ENCODE assay signal across 14 cellular contexts in genomic region chr5:3121813-3122212, GRCh38.
"Had no signal": no experiment of that assay in that cellular context is flagged by ENCODE, and none has a peak within 500 bp of the region (broad histone marks: within the 10 kb centered on the region; RNA-seq: fewer than 3 reads in every experiment).

No MANE protein-coding gene starts in this region.

- H3K4me3 ChIP-seq: sigmoid colon, uterus had no signal

- H3K4me3 Mint-ChIP-seq: activated CD4-positive, alpha-beta T cell treated with anti-CD3 and anti-CD28 coated beads, Interleukin-2, amount 10 ng/mL, durations not matched to agents 24 days and 14 days; activated T-helper 1 cell treated with anti-CD3 and anti-CD28 coated beads, Interleukin-12 subunit alpha, Interleukin-12 subunit beta, Interleukin-2, Interleukin-4 antibody, amounts not matched to agents 30 ng/mL and 10 ng/mL and 1 ng/mL, durations not matched to agents 14 hours and 24 hours and 36 hours; mesothelial cell of epicardium had no signal

- H3K4me1 ChIP-seq: foreskin keratinocyte, sigmoid colon, uterus had no signal

- ATAC-seq: foreskin keratinocyte; stimulated activated naive CD8-positive, alpha-beta T cell treated with anti-CD3 and anti-CD28 coated beads, Interleukin-15, Interleukin-2, amounts not matched to agents 100 U/mL and 50 U/mL, for 24 hours had no signal

- DNase-seq: activated CD4-positive, alpha-beta T cell treated with anti-CD3 and anti-CD28 coated beads, Interleukin-2, amount 10 ng/mL, durations not matched to agents 24 days and 14 days; activated naive CD4-positive, alpha-beta T cell; aorta; foreskin keratinocyte; kidney glomerular epithelial cell; nucleus accumbens; sigmoid colon; stimulated activated CD4-positive, alpha-beta T cell treated with anti-CD3 and anti-CD28 coated beads, Interleukin-4, amount 100 ng/mL, for 1 hour; stimulated activated CD8-positive, alpha-beta memory T cell treated with anti-CD3 and anti-CD28 coated beads, Interleukin-4, amount 100 ng/mL, for 48 hours; stimulated activated naive CD8-positive, alpha-beta T cell treated with anti-CD3 and anti-CD28 coated beads, Interleukin-15, Interleukin-2, amounts not matched to agents 100 U/mL and 50 U/mL, for 24 hours; T-helper 1 cell; uterus had no signal

- H3K36me3 Mint-ChIP-seq: mesothelial cell of epicardium had no signal

- H3K27me3 ChIP-seq: foreskin keratinocyte had no signal

- H3K27ac ChIP-seq: foreskin keratinocyte, sigmoid colon, uterus had no signal

- H3K4me1 Mint-ChIP-seq: activated CD4-positive, alpha-beta T cell treated with anti-CD3 and anti-CD28 coated beads, Interleukin-2, amount 10 ng/mL, durations not matched to agents 24 days and 14 days had no signal

- H3K36me3 ChIP-seq: sigmoid colon, uterus had no signal

- H3K9me3 Mint-ChIP-seq: activated T-helper 1 cell treated with anti-CD3 and anti-CD28 coated beads, Interleukin-12 subunit alpha, Interleukin-12 subunit beta, Interleukin-2, Interleukin-4 antibody, amounts not matched to agents 30 ng/mL and 10 ng/mL and 1 ng/mL, durations not matched to agents 14 hours and 24 hours and 36 hours; mesothelial cell of epicardium had no signal

- H3K27ac Mint-ChIP-seq: activated CD4-positive, alpha-beta T cell treated with anti-CD3 and anti-CD28 coated beads, Interleukin-2, amount 10 ng/mL, durations not matched to agents 24 days and 14 days; activated T-helper 1 cell treated with anti-CD3 and anti-CD28 coated beads, Interleukin-12 subunit alpha, Interleukin-12 subunit beta, Interleukin-2, Interleukin-4 antibody, amounts not matched to agents 30 ng/mL and 10 ng/mL and 1 ng/mL, durations not matched to agents 14 hours and 24 hours and 36 hours; mesothelial cell of epicardium had no signal

- H3K9me3 ChIP-seq: sigmoid colon, uterus had no signal
